ENCODE assay signal across 1 cellular context in the genomic region with DNA sequence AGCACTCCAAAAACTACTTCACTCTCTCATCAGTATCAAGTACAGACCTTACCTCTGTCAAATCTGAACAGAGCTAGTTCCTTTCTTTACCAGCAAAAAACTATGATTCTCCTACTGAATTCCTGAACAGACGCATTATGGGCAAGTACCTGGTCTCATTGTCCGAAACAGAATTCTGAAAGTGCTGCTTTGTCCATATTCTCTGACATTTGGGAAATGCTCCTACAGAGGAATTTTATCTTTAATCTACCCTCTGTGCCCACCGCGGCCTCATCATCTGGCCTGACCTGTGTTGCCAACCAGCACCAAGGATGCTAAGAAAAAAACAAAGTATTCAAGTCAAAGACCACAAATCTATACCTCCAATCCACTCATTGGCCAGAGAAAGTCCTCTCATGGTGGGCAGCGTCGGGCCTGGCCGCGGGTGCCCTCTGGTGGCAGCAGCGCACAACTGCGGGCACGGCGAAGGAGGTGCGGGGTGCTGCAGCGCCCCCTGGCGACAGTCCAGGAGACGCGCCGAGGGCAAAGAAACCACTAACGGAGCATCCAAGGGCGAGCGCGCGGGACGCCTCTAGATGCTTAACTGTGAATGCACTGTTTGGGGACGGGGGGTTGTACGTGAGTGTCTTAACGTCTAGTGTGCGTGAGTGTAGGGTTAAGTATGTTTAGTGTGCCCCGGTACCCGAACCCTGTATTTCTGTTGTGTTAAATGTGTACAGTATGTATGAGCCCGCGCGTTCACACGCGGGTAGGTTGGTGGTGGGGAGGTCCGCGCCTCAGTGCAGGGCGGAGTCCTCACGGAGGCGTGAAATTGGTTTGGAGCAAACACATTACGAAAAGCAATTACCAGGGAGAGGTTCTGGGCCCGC.
TF ChIP-seq lines count a peak whose summit lies in the region.

No MANE protein-coding gene starts in this region.

TF ChIP-seq in K562, 482 proteins besides CTCF, POLR2A, EP300 and RAD21 (continued from another document and continues in another):
- peak; percentile 100 for TF ChIP-seq SMC3 (conservative IDR thresholded peaks at IDR 0.05; ENCODE audit: insufficient read depth, low read depth, low read length)
- TF ChIP-seq TARDBP (IDR thresholded peaks at IDR 0.05), result peak; percentile 86
- TF ChIP-seq GABPB2 (CRISPR knock-in tag; conservative IDR thresholded peaks at IDR 0.05), result no peak
- no peak for TF ChIP-seq SLC30A9 (CRISPR knock-in tag; IDR thresholded peaks at IDR 0.05)
- TF ChIP-seq, protein P1, sequence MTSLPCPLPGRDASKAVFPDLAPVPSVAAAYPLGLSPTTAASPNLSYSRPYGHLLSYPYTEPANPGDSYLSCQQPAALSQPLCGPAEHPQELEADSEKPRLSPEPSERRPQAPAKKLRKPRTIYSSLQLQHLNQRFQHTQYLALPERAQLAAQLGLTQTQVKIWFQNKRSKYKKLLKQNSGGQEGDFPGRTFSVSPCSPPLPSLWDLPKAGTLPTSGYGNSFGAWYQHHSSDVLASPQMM (CRISPR knock-in tag; IDR thresholded peaks at IDR 0.05), result no peak
- TF ChIP-seq NFRKB (IDR thresholded peaks at IDR 0.05; ENCODE audit: low read depth), result no peak
- no peak for TF ChIP-seq HDAC2 (IDR thresholded peaks at IDR 0.05)
- TF ChIP-seq ZNF121 (CRISPR knock-in tag; conservative IDR thresholded peaks at IDR 0.05), result no peak
- TF ChIP-seq, protein P2, sequence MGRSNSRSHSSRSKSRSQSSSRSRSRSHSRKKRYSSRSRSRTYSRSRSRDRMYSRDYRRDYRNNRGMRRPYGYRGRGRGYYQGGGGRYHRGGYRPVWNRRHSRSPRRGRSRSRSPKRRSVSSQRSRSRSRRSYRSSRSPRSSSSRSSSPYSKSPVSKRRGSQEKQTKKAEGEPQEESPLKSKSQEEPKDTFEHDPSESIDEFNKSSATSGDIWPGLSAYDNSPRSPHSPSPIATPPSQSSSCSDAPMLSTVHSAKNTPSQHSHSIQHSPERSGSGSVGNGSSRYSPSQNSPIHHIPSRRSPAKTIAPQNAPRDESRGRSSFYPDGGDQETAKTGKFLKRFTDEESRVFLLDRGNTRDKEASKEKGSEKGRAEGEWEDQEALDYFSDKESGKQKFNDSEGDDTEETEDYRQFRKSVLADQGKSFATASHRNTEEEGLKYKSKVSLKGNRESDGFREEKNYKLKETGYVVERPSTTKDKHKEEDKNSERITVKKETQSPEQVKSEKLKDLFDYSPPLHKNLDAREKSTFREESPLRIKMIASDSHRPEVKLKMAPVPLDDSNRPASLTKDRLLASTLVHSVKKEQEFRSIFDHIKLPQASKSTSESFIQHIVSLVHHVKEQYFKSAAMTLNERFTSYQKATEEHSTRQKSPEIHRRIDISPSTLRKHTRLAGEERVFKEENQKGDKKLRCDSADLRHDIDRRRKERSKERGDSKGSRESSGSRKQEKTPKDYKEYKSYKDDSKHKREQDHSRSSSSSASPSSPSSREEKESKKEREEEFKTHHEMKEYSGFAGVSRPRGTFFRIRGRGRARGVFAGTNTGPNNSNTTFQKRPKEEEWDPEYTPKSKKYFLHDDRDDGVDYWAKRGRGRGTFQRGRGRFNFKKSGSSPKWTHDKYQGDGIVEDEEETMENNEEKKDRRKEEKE (IDR thresholded peaks at IDR 0.05; ENCODE audit: borderline replicate concordance in 1 of 2, control insufficient read depth in 1 of 2, low read depth in 2 of 2, low read length in 1 of 2), result no peak; a peak in 1 of 4 replicates
- no peak for TF ChIP-seq PHTF2 (CRISPR knock-in tag; IDR thresholded peaks at IDR 0.05)
- no peak for TF ChIP-seq MYBL2 (IDR thresholded peaks at IDR 0.05; ENCODE audit: low read depth)
- no peak for TF ChIP-seq MYBL2 (CRISPR knock-in tag; IDR thresholded peaks at IDR 0.05; ENCODE audit: borderline replicate concordance)
- peak; percentile 79 for TF ChIP-seq FOXP1 (CRISPR knock-in tag; IDR thresholded peaks at IDR 0.05)
- TF ChIP-seq, protein P3, sequence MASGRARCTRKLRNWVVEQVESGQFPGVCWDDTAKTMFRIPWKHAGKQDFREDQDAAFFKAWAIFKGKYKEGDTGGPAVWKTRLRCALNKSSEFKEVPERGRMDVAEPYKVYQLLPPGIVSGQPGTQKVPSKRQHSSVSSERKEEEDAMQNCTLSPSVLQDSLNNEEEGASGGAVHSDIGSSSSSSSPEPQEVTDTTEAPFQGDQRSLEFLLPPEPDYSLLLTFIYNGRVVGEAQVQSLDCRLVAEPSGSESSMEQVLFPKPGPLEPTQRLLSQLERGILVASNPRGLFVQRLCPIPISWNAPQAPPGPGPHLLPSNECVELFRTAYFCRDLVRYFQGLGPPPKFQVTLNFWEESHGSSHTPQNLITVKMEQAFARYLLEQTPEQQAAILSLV (tag; IDR thresholded peaks at IDR 0.05), result no peak
- no peak for TF ChIP-seq EHMT2 (IDR thresholded peaks at IDR 0.05)
- TF ChIP-seq ZNF589 (CRISPR knock-in tag; IDR thresholded peaks at IDR 0.05; ENCODE audit: low read depth), result no peak
- TF ChIP-seq TOE1 (IDR thresholded peaks at IDR 0.05; ENCODE audit: borderline replicate concordance), result peak; percentile 46; the same call in 1 of the 2 replicates
- peak; percentile 56; the same call in 1 of the 2 replicates for TF ChIP-seq TOE1 (CRISPR knock-in tag; IDR thresholded peaks at IDR 0.05; ENCODE audit: borderline replicate concordance, low read depth)
- peak in 1 of 2 experiments; percentile 53; a peak in 1 of 4 replicates for TF ChIP-seq ETV6 (IDR thresholded peaks at IDR 0.05; ENCODE audit: borderline replicate concordance in 1 of 2, low read depth in 2 of 2, low read length in 1 of 2)
- no peak for TF ChIP-seq ETV6 (CRISPR knock-in tag; IDR thresholded peaks at IDR 0.05; ENCODE audit: borderline replicate concordance)
- no peak for TF ChIP-seq ZBED1 (IDR thresholded peaks at IDR 0.05)
- peak; percentile 62; the same call in 1 of the 2 replicates for TF ChIP-seq CC2D1A (IDR thresholded peaks at IDR 0.05)
- no peak for TF ChIP-seq KLF10 (CRISPR knock-in tag; IDR thresholded peaks at IDR 0.05)
- TF ChIP-seq, protein P4, sequence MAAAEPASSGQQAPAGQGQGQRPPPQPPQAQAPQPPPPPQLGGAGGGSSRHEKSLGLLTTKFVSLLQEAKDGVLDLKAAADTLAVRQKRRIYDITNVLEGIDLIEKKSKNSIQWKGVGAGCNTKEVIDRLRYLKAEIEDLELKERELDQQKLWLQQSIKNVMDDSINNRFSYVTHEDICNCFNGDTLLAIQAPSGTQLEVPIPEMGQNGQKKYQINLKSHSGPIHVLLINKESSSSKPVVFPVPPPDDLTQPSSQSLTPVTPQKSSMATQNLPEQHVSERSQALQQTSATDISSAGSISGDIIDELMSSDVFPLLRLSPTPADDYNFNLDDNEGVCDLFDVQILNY (CRISPR knock-in tag; IDR thresholded peaks at IDR 0.05), result peak; percentile 67; the same call in 1 of the 2 replicates
- no peak; the same call in 1 of the 2 replicates for TF ChIP-seq SREBF1 (IDR thresholded peaks at IDR 0.05; ENCODE audit: borderline replicate concordance, low read depth, low read length)
- peak; percentile 68 for TF ChIP-seq ZNF384 (IDR thresholded peaks at IDR 0.05; ENCODE audit: low read depth, low read length)
- no peak for TF ChIP-seq NCOA1 (IDR thresholded peaks at IDR 0.05; ENCODE audit: low read depth)
- TF ChIP-seq, protein P5, sequence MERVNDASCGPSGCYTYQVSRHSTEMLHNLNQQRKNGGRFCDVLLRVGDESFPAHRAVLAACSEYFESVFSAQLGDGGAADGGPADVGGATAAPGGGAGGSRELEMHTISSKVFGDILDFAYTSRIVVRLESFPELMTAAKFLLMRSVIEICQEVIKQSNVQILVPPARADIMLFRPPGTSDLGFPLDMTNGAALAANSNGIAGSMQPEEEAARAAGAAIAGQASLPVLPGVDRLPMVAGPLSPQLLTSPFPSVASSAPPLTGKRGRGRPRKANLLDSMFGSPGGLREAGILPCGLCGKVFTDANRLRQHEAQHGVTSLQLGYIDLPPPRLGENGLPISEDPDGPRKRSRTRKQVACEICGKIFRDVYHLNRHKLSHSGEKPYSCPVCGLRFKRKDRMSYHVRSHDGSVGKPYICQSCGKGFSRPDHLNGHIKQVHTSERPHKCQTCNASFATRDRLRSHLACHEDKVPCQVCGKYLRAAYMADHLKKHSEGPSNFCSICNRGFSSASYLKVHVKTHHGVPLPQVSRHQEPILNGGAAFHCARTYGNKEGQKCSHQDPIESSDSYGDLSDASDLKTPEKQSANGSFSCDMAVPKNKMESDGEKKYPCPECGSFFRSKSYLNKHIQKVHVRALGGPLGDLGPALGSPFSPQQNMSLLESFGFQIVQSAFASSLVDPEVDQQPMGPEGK (CRISPR knock-in tag; IDR thresholded peaks at IDR 0.05; ENCODE audit: borderline replicate concordance), result no peak
- TF ChIP-seq, protein P6, sequence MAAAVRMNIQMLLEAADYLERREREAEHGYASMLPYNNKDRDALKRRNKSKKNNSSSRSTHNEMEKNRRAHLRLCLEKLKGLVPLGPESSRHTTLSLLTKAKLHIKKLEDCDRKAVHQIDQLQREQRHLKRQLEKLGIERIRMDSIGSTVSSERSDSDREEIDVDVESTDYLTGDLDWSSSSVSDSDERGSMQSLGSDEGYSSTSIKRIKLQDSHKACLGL (CRISPR knock-in tag; IDR thresholded peaks at IDR 0.05; ENCODE audit: borderline replicate concordance, poor library complexity, severe bottlenecking), result no peak
- TF ChIP-seq FOS (IDR thresholded peaks at IDR 0.05; ENCODE audit: extremely low read depth, insufficient read length), result no peak
- TF ChIP-seq, protein P7, sequence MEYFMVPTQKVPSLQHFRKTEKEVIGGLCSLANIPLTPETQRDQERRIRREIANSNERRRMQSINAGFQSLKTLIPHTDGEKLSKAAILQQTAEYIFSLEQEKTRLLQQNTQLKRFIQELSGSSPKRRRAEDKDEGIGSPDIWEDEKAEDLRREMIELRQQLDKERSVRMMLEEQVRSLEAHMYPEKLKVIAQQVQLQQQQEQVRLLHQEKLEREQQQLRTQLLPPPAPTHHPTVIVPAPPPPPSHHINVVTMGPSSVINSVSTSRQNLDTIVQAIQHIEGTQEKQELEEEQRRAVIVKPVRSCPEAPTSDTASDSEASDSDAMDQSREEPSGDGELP (CRISPR knock-in tag; IDR thresholded peaks at IDR 0.05; ENCODE audit: borderline replicate concordance), result peak; percentile 88; the same call in 1 of the 2 replicates
- TF ChIP-seq, protein P8, sequence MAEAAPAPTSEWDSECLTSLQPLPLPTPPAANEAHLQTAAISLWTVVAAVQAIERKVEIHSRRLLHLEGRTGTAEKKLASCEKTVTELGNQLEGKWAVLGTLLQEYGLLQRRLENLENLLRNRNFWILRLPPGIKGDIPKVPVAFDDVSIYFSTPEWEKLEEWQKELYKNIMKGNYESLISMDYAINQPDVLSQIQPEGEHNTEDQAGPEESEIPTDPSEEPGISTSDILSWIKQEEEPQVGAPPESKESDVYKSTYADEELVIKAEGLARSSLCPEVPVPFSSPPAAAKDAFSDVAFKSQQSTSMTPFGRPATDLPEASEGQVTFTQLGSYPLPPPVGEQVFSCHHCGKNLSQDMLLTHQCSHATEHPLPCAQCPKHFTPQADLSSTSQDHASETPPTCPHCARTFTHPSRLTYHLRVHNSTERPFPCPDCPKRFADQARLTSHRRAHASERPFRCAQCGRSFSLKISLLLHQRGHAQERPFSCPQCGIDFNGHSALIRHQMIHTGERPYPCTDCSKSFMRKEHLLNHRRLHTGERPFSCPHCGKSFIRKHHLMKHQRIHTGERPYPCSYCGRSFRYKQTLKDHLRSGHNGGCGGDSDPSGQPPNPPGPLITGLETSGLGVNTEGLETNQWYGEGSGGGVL (CRISPR knock-in tag; IDR thresholded peaks at IDR 0.05), result no peak
- TF ChIP-seq, protein P9, sequence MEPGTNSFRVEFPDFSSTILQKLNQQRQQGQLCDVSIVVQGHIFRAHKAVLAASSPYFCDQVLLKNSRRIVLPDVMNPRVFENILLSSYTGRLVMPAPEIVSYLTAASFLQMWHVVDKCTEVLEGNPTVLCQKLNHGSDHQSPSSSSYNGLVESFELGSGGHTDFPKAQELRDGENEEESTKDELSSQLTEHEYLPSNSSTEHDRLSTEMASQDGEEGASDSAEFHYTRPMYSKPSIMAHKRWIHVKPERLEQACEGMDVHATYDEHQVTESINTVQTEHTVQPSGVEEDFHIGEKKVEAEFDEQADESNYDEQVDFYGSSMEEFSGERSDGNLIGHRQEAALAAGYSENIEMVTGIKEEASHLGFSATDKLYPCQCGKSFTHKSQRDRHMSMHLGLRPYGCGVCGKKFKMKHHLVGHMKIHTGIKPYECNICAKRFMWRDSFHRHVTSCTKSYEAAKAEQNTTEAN (CRISPR knock-in tag; IDR thresholded peaks at IDR 0.05), result no peak
- TF ChIP-seq ZNF239 (CRISPR knock-in tag; IDR thresholded peaks at IDR 0.05), result no peak
- no peak for TF ChIP-seq GABPA (tag; conservative IDR thresholded peaks at IDR 0.05; ENCODE audit: low read depth)
- no peak for TF ChIP-seq MIER1 (IDR thresholded peaks at IDR 0.05; ENCODE audit: low read depth)
- TF ChIP-seq NCOR1 (IDR thresholded peaks at IDR 0.05), result no peak; the same call in 1 of the 2 replicates
- TF ChIP-seq U2AF2 (optimal IDR thresholded peaks at IDR 0.05; ENCODE audit: low read depth, low read length), result no peak
- no peak for TF ChIP-seq FOXJ3 (CRISPR knock-in tag; IDR thresholded peaks at IDR 0.05)
- no peak for TF ChIP-seq ZNF644 (tag; IDR thresholded peaks at IDR 0.05; ENCODE audit: low read depth)
- TF ChIP-seq ZNF77 (CRISPR knock-in tag; IDR thresholded peaks at IDR 0.05), result no peak
- no peak for TF ChIP-seq CAMTA2 (CRISPR knock-in tag; conservative IDR thresholded peaks at IDR 0.05)
- no peak for TF ChIP-seq ZNF778 (CRISPR knock-in tag; IDR thresholded peaks at IDR 0.05)
- TF ChIP-seq, protein P10, sequence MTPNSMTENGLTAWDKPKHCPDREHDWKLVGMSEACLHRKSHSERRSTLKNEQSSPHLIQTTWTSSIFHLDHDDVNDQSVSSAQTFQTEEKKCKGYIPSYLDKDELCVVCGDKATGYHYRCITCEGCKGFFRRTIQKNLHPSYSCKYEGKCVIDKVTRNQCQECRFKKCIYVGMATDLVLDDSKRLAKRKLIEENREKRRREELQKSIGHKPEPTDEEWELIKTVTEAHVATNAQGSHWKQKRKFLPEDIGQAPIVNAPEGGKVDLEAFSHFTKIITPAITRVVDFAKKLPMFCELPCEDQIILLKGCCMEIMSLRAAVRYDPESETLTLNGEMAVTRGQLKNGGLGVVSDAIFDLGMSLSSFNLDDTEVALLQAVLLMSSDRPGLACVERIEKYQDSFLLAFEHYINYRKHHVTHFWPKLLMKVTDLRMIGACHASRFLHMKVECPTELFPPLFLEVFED (CRISPR knock-in tag; conservative IDR thresholded peaks at IDR 0.05), result no peak
- TF ChIP-seq KDM5B (IDR thresholded peaks at IDR 0.05; ENCODE audit: insufficient replicate concordance, low read depth, low read length), result no peak
- TF ChIP-seq, protein P11, sequence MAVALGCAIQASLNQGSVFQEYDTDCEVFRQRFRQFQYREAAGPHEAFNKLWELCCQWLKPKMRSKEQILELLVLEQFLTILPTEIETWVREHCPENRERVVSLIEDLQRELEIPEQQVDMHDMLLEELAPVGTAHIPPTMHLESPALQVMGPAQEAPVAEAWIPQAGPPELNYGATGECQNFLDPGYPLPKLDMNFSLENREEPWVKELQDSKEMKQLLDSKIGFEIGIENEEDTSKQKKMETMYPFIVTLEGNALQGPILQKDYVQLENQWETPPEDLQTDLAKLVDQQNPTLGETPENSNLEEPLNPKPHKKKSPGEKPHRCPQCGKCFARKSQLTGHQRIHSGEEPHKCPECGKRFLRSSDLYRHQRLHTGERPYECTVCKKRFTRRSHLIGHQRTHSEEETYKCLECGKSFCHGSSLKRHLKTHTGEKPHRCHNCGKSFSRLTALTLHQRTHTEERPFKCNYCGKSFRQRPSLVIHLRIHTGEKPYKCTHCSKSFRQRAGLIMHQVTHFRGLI (CRISPR knock-in tag; IDR thresholded peaks at IDR 0.05), result no peak
